8 cellular contexts compared by ENCODE assay signal in genomic region chr13:61414686-61415664, GRCh38. TPM values are rescaled to one million over a fixed set of nuclear protein-coding genes. Genes with fewer than 3 reads are reported as not detected.
DNase-seq lines count a peak whose midpoint lies in the region; ATAC-seq and TF ChIP-seq lines count a peak whose summit lies in the region.

No MANE protein-coding gene starts in this region.

- no peaks in the 10 kb centered on the region for H3K9me3 Mint-ChIP-seq in nephron progenitor cell
- H3K9me3 Mint-ChIP-seq in activated naive CD4-positive, alpha-beta T cell treated with anti-CD3 and anti-CD28 coated beads, Interleukin-2, amount 10 ng/mL, durations not matched to agents 7 days and 5 days = no peaks in the 10 kb centered on the region

- WGBS in esophagus muscularis mucosa = under 1% methylated on average over 36 of the region's 44 CpGs

- TF ChIP-seq EP300 in esophagus muscularis mucosa (IDR thresholded peaks at IDR 0.05) = no peak

- no peak overlapping the region for H3K27ac Mint-ChIP-seq in nephron progenitor cell
- H3K27ac Mint-ChIP-seq in activated naive CD4-positive, alpha-beta T cell treated with anti-CD3 and anti-CD28 coated beads, Interleukin-2, amount 10 ng/mL, durations not matched to agents 7 days and 5 days = no peak overlapping the region

- H3K9ac ChIP-seq in NT2/D1 (ENCODE audit: insufficient read length, low read depth) = peak overlapping the region; percentile 32

- H3K9me3 ChIP-seq in NT2/D1 (ENCODE audit: insufficient read depth, low read length) (no peaks in the 10 kb centered on the region), esophagus muscularis mucosa (no peaks in the 10 kb centered on the region)

- H3K4me3 Mint-ChIP-seq in nephron progenitor cell = peak overlapping the region; percentile 95
- no peak overlapping the region for H3K4me3 Mint-ChIP-seq in activated naive CD4-positive, alpha-beta T cell treated with anti-CD3 and anti-CD28 coated beads, Interleukin-2, amount 10 ng/mL, durations not matched to agents 7 days and 5 days

- no peaks in the 10 kb centered on the region for H3K4me1 ChIP-seq in NT2/D1 (ENCODE audit: insufficient read depth, insufficient read length)
- H3K4me1 ChIP-seq in esophagus muscularis mucosa = peaks cover 9 to 33% (median 24%) of the 10 kb centered on the region in 4 donors

- intact Hi-C loops in esophagus muscularis mucosa (cut with DNase I) = loop anchor here (10.0 kb wide), 2 partner anchors 290 to 760 kb away; no protein-coding TSS in a partner anchor

- H3K4me3 ChIP-seq in NT2/D1 (ENCODE audit: insufficient read length, low read depth) = peak overlapping the region; percentile 39
- H3K4me3 ChIP-seq in esophagus muscularis mucosa = peak overlapping the region; percentile 52 to 55 (median 53)

- no peak for TF ChIP-seq POLR2A in esophagus muscularis mucosa (IDR thresholded peaks at IDR 0.05; ENCODE audit: low read depth)

- peak; percentile 56 for DNase-seq in NT2/D1 (ENCODE audit: low read depth, low spot score)
- no peak for DNase-seq in esophagus muscularis mucosa (ENCODE audit: extremely low spot score)
- peak; percentile 81 for DNase-seq in nephron progenitor cell
- no peak for DNase-seq in activated naive CD4-positive, alpha-beta T cell treated with anti-CD3 and anti-CD28 coated beads, Interleukin-2, amount 10 ng/mL, durations not matched to agents 7 days and 5 days
- DNase-seq in stimulated activated CD4-positive, alpha-beta T cell treated with anti-CD3 and anti-CD28 coated beads, Interleukin-2, amount 100 ng/mL, for 48 hours = no peak
- no peak for DNase-seq in NAMALWA (ENCODE audit: low spot score)

- CTCF ChIA-PET in activated naive CD4-positive, alpha-beta T cell treated with anti-CD3 and anti-CD28 coated beads, Interleukin-2, amount 10 ng/mL, durations not matched to agents 7 days and 5 days (lab: Charles Lee) = interaction anchor here (0.9 kb wide), 1 partner anchor 9 kb away, joined by 3 read pairs; no protein-coding TSS in a partner anchor

- H3K27me3 ChIP-seq in NT2/D1 (ENCODE audit: insufficient read depth, insufficient read length) (peaks cover 34% of the 10 kb centered on the region), esophagus muscularis mucosa (peaks cover 0 to 36% (median 0%) of the 10 kb centered on the region in 4 donors)

- TF ChIP-seq CTCF in esophagus muscularis mucosa (IDR thresholded peaks at IDR 0.05) (no peak), nephron progenitor cell (IDR thresholded peaks at IDR 0.05) (no peak)

- H3K36me3 ChIP-seq in NT2/D1 (ENCODE audit: insufficient read depth, insufficient read length, low read length) (no peaks in the 10 kb centered on the region), esophagus muscularis mucosa (no peaks in the 10 kb centered on the region)

- peaks cover 59% of the 10 kb centered on the region for H3K27me3 Mint-ChIP-seq in nephron progenitor cell (ENCODE audit: low read depth, poor library complexity)
- peaks cover 28% of the 10 kb centered on the region for H3K27me3 Mint-ChIP-seq in activated naive CD4-positive, alpha-beta T cell treated with anti-CD3 and anti-CD28 coated beads, Interleukin-2, amount 10 ng/mL, durations not matched to agents 7 days and 5 days

- peak overlapping the region; percentile 23 to 54 (median 37) for H3K27ac ChIP-seq in esophagus muscularis mucosa (replicated peaks in 1 of 4)

- H3K36me3 Mint-ChIP-seq in nephron progenitor cell (ENCODE audit: low read depth) = no peaks in the 10 kb centered on the region
- no peaks in the 10 kb centered on the region for H3K36me3 Mint-ChIP-seq in activated naive CD4-positive, alpha-beta T cell treated with anti-CD3 and anti-CD28 coated beads, Interleukin-2, amount 10 ng/mL, durations not matched to agents 7 days and 5 days

- peaks cover 45% of the 10 kb centered on the region for H3K4me1 Mint-ChIP-seq in nephron progenitor cell
- no peaks in the 10 kb centered on the region for H3K4me1 Mint-ChIP-seq in activated naive CD4-positive, alpha-beta T cell treated with anti-CD3 and anti-CD28 coated beads, Interleukin-2, amount 10 ng/mL, durations not matched to agents 7 days and 5 days

- ATAC-seq in GM18868 (IDR thresholded peaks at IDR 0.05; ENCODE audit: unreplicated experiment) (peak; percentile 35), GM19397 (IDR thresholded peaks at IDR 0.05; ENCODE audit: unreplicated experiment) (no peak)

RNA-seq across cellular contexts. Expression of gene PCDH20, which starts 0.7 kb away (rescaled TPM):
- 10 to 100 TPM; 10.4 to 31.3 (median 14.7) TPM for total RNA-seq in esophagus muscularis mucosa

Comparison
In these comparisons a context has a peak if more than half of its experiments do, and no peak if none do; other contexts are left out.
1. DNase-seq: peak in NT2/D1 (single experiment) and nephron progenitor cell (single experiment); none in esophagus muscularis mucosa (single experiment), activated naive CD4-positive, alpha-beta T cell treated with anti-CD3 and anti-CD28 coated beads, Interleukin-2, amount 10 ng/mL, durations not matched to agents 7 days and 5 days (single experiment), stimulated activated CD4-positive, alpha-beta T cell treated with anti-CD3 and anti-CD28 coated beads, Interleukin-2, amount 100 ng/mL, for 48 hours (0 of 2) and NAMALWA (single experiment).